ENCODE assay signal across 16 cellular contexts in genomic region chr12:114919479-114919878, GRCh38.
"Had no signal": no experiment of that assay in that cellular context is flagged by ENCODE, and none has a peak within 500 bp of the region (broad histone marks: within the 10 kb centered on the region; RNA-seq: fewer than 3 reads in every experiment).

No MANE protein-coding gene starts in this region.

- H3K9me3 ChIP-seq: mucosa of descending colon, neutrophil had no signal

- H3K36me3 ChIP-seq: heart left ventricle, neutrophil had no signal

- H3K27ac ChIP-seq: heart left ventricle, neutrophil had no signal

- H3K4me3 ChIP-seq: heart left ventricle, mucosa of descending colon had no signal

- H3K27me3 Mint-ChIP-seq: activated CD4-positive, alpha-beta T cell treated with anti-CD3 and anti-CD28 coated beads, Interleukin-2, amount 10 ng/mL, durations not matched to agents 7 days and 5 days; effector memory CD8-positive, alpha-beta T cell; naive thymus-derived CD4-positive, alpha-beta T cell; type B pancreatic cell had no signal

- H3K27ac Mint-ChIP-seq: activated CD4-positive, alpha-beta T cell treated with anti-CD3 and anti-CD28 coated beads, Interleukin-2, amount 10 ng/mL, durations not matched to agents 7 days and 5 days; effector memory CD8-positive, alpha-beta T cell; naive thymus-derived CD4-positive, alpha-beta T cell; type B pancreatic cell had no signal

- H3K4me3 Mint-ChIP-seq: activated CD4-positive, alpha-beta T cell treated with anti-CD3 and anti-CD28 coated beads, Interleukin-2, amount 10 ng/mL, durations not matched to agents 7 days and 5 days; effector memory CD8-positive, alpha-beta T cell; naive thymus-derived CD4-positive, alpha-beta T cell; type B pancreatic cell had no signal

- H3K9me3 Mint-ChIP-seq: activated CD4-positive, alpha-beta T cell treated with anti-CD3 and anti-CD28 coated beads, Interleukin-2, amount 10 ng/mL, durations not matched to agents 7 days and 5 days had no signal

- ATAC-seq: effector memory CD8-positive, alpha-beta T cell; heart left ventricle; left lobe of liver; naive thymus-derived CD4-positive, alpha-beta T cell had no signal

- H3K27me3 ChIP-seq: heart left ventricle, neutrophil had no signal

- FAIRE-seq: frontal cortex, small intestine had no signal

- DNase-seq: activated CD4-positive, alpha-beta T cell treated with anti-CD3 and anti-CD28 coated beads, Interleukin-2, amount 10 ng/mL, durations not matched to agents 7 days and 5 days; activated CD8-positive, alpha-beta memory T cell treated with anti-CD3 and anti-CD28 coated beads, Interleukin-2, amount 50 U/mL, for 48 hours; activated naive CD4-positive, alpha-beta T cell treated with Interleukin-2 at 50 U/mL for 16 hours; anterior cingulate cortex; effector memory CD8-positive, alpha-beta T cell; heart left ventricle; naive thymus-derived CD4-positive, alpha-beta T cell; stimulated activated CD4-positive, alpha-beta T cell treated with anti-CD3 and anti-CD28 coated beads, Interleukin-4, amount 100 ng/mL, for 24 hours; stimulated activated naive CD4-positive, alpha-beta T cell; substantia nigra had no signal

- H3K4me1 Mint-ChIP-seq: activated CD4-positive, alpha-beta T cell treated with anti-CD3 and anti-CD28 coated beads, Interleukin-2, amount 10 ng/mL, durations not matched to agents 7 days and 5 days; naive thymus-derived CD4-positive, alpha-beta T cell had no signal

- H3K36me3 Mint-ChIP-seq: naive thymus-derived CD4-positive, alpha-beta T cell; type B pancreatic cell had no signal
